In the genomic region with DNA sequence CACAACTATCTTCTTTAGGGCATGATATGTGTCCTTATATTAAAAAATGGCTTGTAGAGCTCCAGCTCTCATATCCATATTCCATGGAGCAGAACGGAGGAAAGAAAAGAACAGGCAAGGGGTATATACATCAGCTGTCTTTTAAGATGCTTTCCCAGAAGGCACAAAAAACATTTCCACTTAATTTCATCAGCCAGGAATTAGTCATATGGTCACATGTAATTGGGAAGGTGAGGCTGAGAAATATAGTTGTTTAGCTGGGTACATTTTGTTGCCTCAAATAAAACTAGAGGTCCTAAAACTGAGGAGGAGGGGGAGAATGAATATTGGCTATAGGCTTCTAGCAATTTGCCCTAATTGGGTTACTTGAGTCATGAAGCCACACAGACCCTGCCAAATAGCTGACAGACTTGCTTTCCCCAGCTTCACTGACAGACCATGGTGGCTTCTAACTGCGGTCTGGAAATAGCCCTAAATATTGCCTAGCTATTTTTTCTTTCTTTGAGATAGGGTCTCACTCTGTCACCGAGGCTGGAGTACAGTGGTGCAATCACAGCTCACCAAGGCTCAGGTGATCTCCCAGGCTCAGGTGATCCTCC, we compare ENCODE assay signal across 19 cellular contexts. TPM values are rescaled to one million over a fixed set of nuclear protein-coding genes. Genes with fewer than 3 reads are reported as not detected.
A peak's percentile ranks its signal among the peaks of the same experiment; 100 is the strongest.
DNase-seq lines count a peak whose midpoint lies in the region; ATAC-seq and TF ChIP-seq lines count a peak whose summit lies in the region.
"Had no signal": no experiment of that assay in that cellular context is flagged by ENCODE, and none has a peak within 500 bp of the region (broad histone marks: within the 10 kb centered on the region; RNA-seq: fewer than 3 reads in every experiment).

No MANE protein-coding gene starts in this region.

- H3K9me3 Mint-ChIP-seq in activated T-helper 2 cell treated with anti-CD3 and anti-CD28 coated beads, Interferon-gamma antibody, Interleukin-2, Interleukin-4, amounts not matched to agents 10 μg/mL and 5 μg/mL and 100 μg/mL, durations not matched to agents 14 hours and 24 hours and 36 hours, result no peaks in the 10 kb centered on the region
- H3K9me3 Mint-ChIP-seq: natural killer cell; stimulated activated naive CD8-positive, alpha-beta T cell treated with anti-CD3 and anti-CD28 coated beads, Interleukin-15, amount 100 ng/mL, for 72 hours had no signal

- no peak overlapping the region for H3K27ac ChIP-seq in HEK293 (ENCODE audit: extremely low read depth, low read depth, low read length)
- H3K27ac ChIP-seq: foreskin keratinocyte had no signal

- DNase-seq in AG09319 (ENCODE audit: extremely low read depth, low read depth) (peak; percentile 31), adipocyte (ENCODE audit: low read depth) (peak; percentile 68), fibroblast of pulmonary artery (ENCODE audit: low read depth) (peak; percentile 43), iPS-NIHi7 (ENCODE audit: extremely low spot score) (no peak)
- DNase-seq in activated T-helper 2 cell treated with anti-CD3 and anti-CD28 coated beads, Interferon-gamma antibody, Interleukin-2, Interleukin-4, amounts not matched to agents 10 μg/mL and 5 μg/mL and 100 μg/mL, durations not matched to agents 14 hours and 24 hours and 36 hours (ENCODE audit: low spot score), result no peak
- DNase-seq: activated CD4-positive, alpha-beta T cell treated with anti-CD3 and anti-CD28 coated beads for 4 hours; activated effector memory CD4-positive, alpha-beta T cell treated with anti-CD3 and anti-CD28 coated beads, Interleukin-2, amount 50 U/mL, for 16 hours; central memory CD4-positive, alpha-beta T cell; effector memory CD4-positive, alpha-beta T cell; kidney glomerular epithelial cell; natural killer cell; posterior cingulate gyrus; stimulated activated CD4-positive, alpha-beta T cell treated with anti-CD3 and anti-CD28 coated beads, Interleukin-2, amount 100 ng/mL, for 48 hours; stimulated activated naive CD8-positive, alpha-beta T cell treated with anti-CD3 and anti-CD28 coated beads, Interleukin-15, amount 100 ng/mL, for 72 hours; trophoblast cell had no signal

- intact Hi-C loops in activated T-helper 2 cell treated with anti-CD3 and anti-CD28 coated beads, Interferon-gamma antibody, Interleukin-2, Interleukin-4, amounts not matched to agents 10 μg/mL and 5 μg/mL and 100 μg/mL, durations not matched to agents 14 hours and 24 hours and 36 hours (cut with micrococcal nuclease), result loop anchor here (5.0 kb wide), 3 partner anchors 63 to 887 kb away; a partner anchor contains a TSS

- H3K9ac ChIP-seq in adipocyte (ENCODE audit: low read length), result peak overlapping the region; percentile 25

- peaks cover 20% of the 10 kb centered on the region for H3K4me1 Mint-ChIP-seq in activated T-helper 2 cell treated with anti-CD3 and anti-CD28 coated beads, Interferon-gamma antibody, Interleukin-2, Interleukin-4, amounts not matched to agents 10 μg/mL and 5 μg/mL and 100 μg/mL, durations not matched to agents 14 hours and 24 hours and 36 hours (ENCODE audit: low read depth)

- H3K27ac Mint-ChIP-seq in activated T-helper 2 cell treated with anti-CD3 and anti-CD28 coated beads, Interferon-gamma antibody, Interleukin-2, Interleukin-4, amounts not matched to agents 10 μg/mL and 5 μg/mL and 100 μg/mL, durations not matched to agents 14 hours and 24 hours and 36 hours, result no peak overlapping the region
- H3K27ac Mint-ChIP-seq: natural killer cell had no signal

- CTCF ChIA-PET in HEK293 (lab: Yijun Ruan, JAX), result interaction anchor here (0.7 to 2.9 kb wide), 6 partner anchors 10 to 736 kb away, joined by 3 to 14 read pairs (median 4); no protein-coding TSS in a partner anchor

- no peak overlapping the region for H3K4me3 ChIP-seq in HEK293 (ENCODE audit: low read depth, low read length)
- no peak overlapping the region for H3K4me3 ChIP-seq in adipocyte (ENCODE audit: low read length)
- H3K4me3 ChIP-seq in fibroblast of pulmonary artery (replicated peaks; ENCODE audit: low read depth, low read length), result no peak overlapping the region

- H3K4me3 Mint-ChIP-seq in activated T-helper 2 cell treated with anti-CD3 and anti-CD28 coated beads, Interferon-gamma antibody, Interleukin-2, Interleukin-4, amounts not matched to agents 10 μg/mL and 5 μg/mL and 100 μg/mL, durations not matched to agents 14 hours and 24 hours and 36 hours (ENCODE audit: low read depth), result no peak overlapping the region
- H3K4me3 Mint-ChIP-seq: natural killer cell; stimulated activated naive CD8-positive, alpha-beta T cell treated with anti-CD3 and anti-CD28 coated beads, Interleukin-15, amount 100 ng/mL, for 72 hours had no signal

- H3K4me1 ChIP-seq in HEK293 (ENCODE audit: control insufficient read depth, insufficient read depth, low read length) (no peaks in the 10 kb centered on the region), adipocyte (ENCODE audit: control insufficient read depth, insufficient read depth, low read length) (peaks cover 48% of the 10 kb centered on the region)

- H3K36me3 ChIP-seq in HEK293 (ENCODE audit: control insufficient read depth in 2 of 2, insufficient read depth in 1 of 2, low read length in 2 of 2), result peaks cover 0 to 9% of the 10 kb centered on the region in 2 experiments; a peak in 2 of 3 replicates
- peaks cover 4% of the 10 kb centered on the region for H3K36me3 ChIP-seq in adipocyte (ENCODE audit: control insufficient read depth, insufficient read depth, low read length, severe bottlenecking)

- POLR2A ChIA-PET in HEK293 (lab: Yijun Ruan, JAX), result no interaction called here

- no peaks in the 10 kb centered on the region for H3K27me3 ChIP-seq in adipocyte (replicated peaks; ENCODE audit: control insufficient read depth, insufficient read depth, low read length)
- H3K27me3 ChIP-seq: foreskin keratinocyte had no signal

- H3K27me3 Mint-ChIP-seq in activated T-helper 2 cell treated with anti-CD3 and anti-CD28 coated beads, Interferon-gamma antibody, Interleukin-2, Interleukin-4, amounts not matched to agents 10 μg/mL and 5 μg/mL and 100 μg/mL, durations not matched to agents 14 hours and 24 hours and 36 hours (ENCODE audit: low read depth), result no peaks in the 10 kb centered on the region
- H3K27me3 Mint-ChIP-seq: stimulated activated naive CD8-positive, alpha-beta T cell treated with anti-CD3 and anti-CD28 coated beads, Interleukin-15, amount 100 ng/mL, for 72 hours had no signal

- no peaks in the 10 kb centered on the region for H3K9me3 ChIP-seq in HEK293 (ENCODE audit: control insufficient read depth, insufficient read depth, low read depth, low read length)
- H3K9me3 ChIP-seq in adipocyte (ENCODE audit: control insufficient read depth, low read length), result no peaks in the 10 kb centered on the region

- no peak for ATAC-seq in GM18867 (IDR thresholded peaks at IDR 0.05; ENCODE audit: unreplicated experiment)
- no peak for ATAC-seq in activated CD4-positive, CD25-positive, alpha-beta regulatory T cell treated with anti-CD3 and anti-CD28 coated beads, Interleukin-2, amount 50 U/mL, for 24 hours
- ATAC-seq: foreskin keratinocyte; natural killer cell; stimulated activated naive CD8-positive, alpha-beta T cell treated with anti-CD3 and anti-CD28 coated beads, Interleukin-15, amount 100 ng/mL, for 72 hours had no signal

- TF ChIP-seq CTCF in AG09319 (IDR thresholded peaks at IDR 0.05; ENCODE audit: low read depth, low read length) (no peak), HEK293 (tag by site-specific recombination; IDR thresholded peaks at IDR 0.05) (no peak), fibroblast of pulmonary artery (IDR thresholded peaks at IDR 0.05; ENCODE audit: low read length, missing control alignments) (no peak)

- peaks cover 9% of the 10 kb centered on the region for H3K36me3 Mint-ChIP-seq in activated T-helper 2 cell treated with anti-CD3 and anti-CD28 coated beads, Interferon-gamma antibody, Interleukin-2, Interleukin-4, amounts not matched to agents 10 μg/mL and 5 μg/mL and 100 μg/mL, durations not matched to agents 14 hours and 24 hours and 36 hours (ENCODE audit: low read depth)

TF ChIP-seq in HEK293, 187 proteins besides CTCF, POLR2A, EP300 and RAD21:
- TF ChIP-seq KLF16 (tag by site-specific recombination; IDR thresholded peaks at IDR 0.05) (no peak), ZNF335 (tag by site-specific recombination; conservative IDR thresholded peaks at IDR 0.05) (peak; percentile 74), ZXDB (tag by site-specific recombination; IDR thresholded peaks at IDR 0.05) (no peak), ZBTB21 (tag by site-specific recombination; IDR thresholded peaks at IDR 0.05) (no peak)

RNA-seq across cellular contexts. Expression of a gene that starts 20.0 kb away (rescaled TPM):
- 26.0 and 29.9 TPM in 2 replicates for total RNA-seq in activated T-helper 2 cell treated with anti-CD3 and anti-CD28 coated beads, Interferon-gamma antibody, Interleukin-2, Interleukin-4, amounts not matched to agents 10 μg/mL and 5 μg/mL and 100 μg/mL, durations not matched to agents 14 hours and 24 hours and 36 hours

RNA-seq across cellular contexts. Expression of a gene that starts 20.1 kb away (rescaled TPM):
- total RNA-seq in activated T-helper 2 cell treated with anti-CD3 and anti-CD28 coated beads, Interferon-gamma antibody, Interleukin-2, Interleukin-4, amounts not matched to agents 10 μg/mL and 5 μg/mL and 100 μg/mL, durations not matched to agents 14 hours and 24 hours and 36 hours, result 11.0 and 12.3 TPM in 2 replicates

Comparison
In these comparisons a context has a peak if more than half of its experiments do, and no peak if none do; other contexts are left out.
1. DNase-seq: peak in AG09319 (single experiment), adipocyte (single experiment) and fibroblast of pulmonary artery (single experiment); none in activated T-helper 2 cell treated with anti-CD3 and anti-CD28 coated beads, Interferon-gamma antibody, Interleukin-2, Interleukin-4, amounts not matched to agents 10 μg/mL and 5 μg/mL and 100 μg/mL, durations not matched to agents 14 hours and 24 hours and 36 hours (single experiment) and iPS-NIHi7 (single experiment).